In the genomic region with DNA sequence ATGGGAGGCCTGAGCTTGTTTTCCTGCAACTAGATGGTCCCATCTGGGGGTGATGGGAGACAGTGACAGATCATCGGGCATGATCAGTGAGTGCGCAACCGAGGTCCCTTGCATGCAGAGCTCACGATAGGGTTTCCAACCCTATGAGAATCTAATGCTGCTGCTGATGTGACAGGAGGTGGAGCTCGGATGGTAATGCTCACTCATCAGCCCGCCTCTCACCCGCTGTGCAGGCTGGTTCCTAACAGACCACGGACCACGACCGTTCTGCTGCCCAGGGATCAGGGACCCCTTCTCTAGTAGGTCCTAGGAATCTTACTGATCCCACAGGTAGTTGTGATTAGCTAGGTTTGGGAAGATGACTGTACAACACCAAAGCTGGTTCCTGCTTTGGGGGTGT, we compare ENCODE assay signal across 22 cellular contexts. TPM values are rescaled to one million over a fixed set of nuclear protein-coding genes. Genes with fewer than 3 reads are reported as not detected.
DNase-seq lines count a peak whose midpoint lies in the region; ATAC-seq and TF ChIP-seq lines count a peak whose summit lies in the region.
"Had no signal": no experiment of that assay in that cellular context is flagged by ENCODE, and none has a peak within 500 bp of the region (broad histone marks: within the 10 kb centered on the region; RNA-seq: fewer than 3 reads in every experiment).

No MANE protein-coding gene starts in this region.

- no peaks in the 10 kb centered on the region for H3K27me3 ChIP-seq in WERI-Rb-1 (ENCODE audit: insufficient read depth, low read depth, severe bottlenecking)
- H3K27me3 ChIP-seq: MG63, suprapubic skin, uterus had no signal

- no peak for TF ChIP-seq CTCF in progenitor cell of endocrine pancreas (IDR thresholded peaks at IDR 0.05; ENCODE audit: unreplicated experiment)
- no peak for TF ChIP-seq CTCF in WERI-Rb-1 (IDR thresholded peaks at IDR 0.05; ENCODE audit: low read depth, low read length)

- ATAC-seq in T-helper 17 cell (no peak), HG03442 (IDR thresholded peaks at IDR 0.05; ENCODE audit: unreplicated experiment) (no peak)
- ATAC-seq: activated CD4-positive, CD25-positive, alpha-beta regulatory T cell treated with anti-CD3 and anti-CD28 coated beads, Interleukin-2, amount 50 U/mL, for 24 hours had no signal

- H3K4me1 Mint-ChIP-seq in T-helper 17 cell = peaks cover 20% of the 10 kb centered on the region
- H3K4me1 Mint-ChIP-seq in progenitor cell of endocrine pancreas (ENCODE audit: low read depth) = no peaks in the 10 kb centered on the region

- no peak overlapping the region for H3K4me3 Mint-ChIP-seq in T-helper 17 cell
- H3K4me3 Mint-ChIP-seq in progenitor cell of endocrine pancreas (ENCODE audit: low read depth) = no peak overlapping the region
- H3K4me3 Mint-ChIP-seq: dendritic cell treated with granulocyte-macrophage colony-stimulating factor and Interleukin-4, amounts not matched to agents 40 ng/mL and 50 ng/mL, for 4 days; HFFc6 had no signal

- H3K36me3 Mint-ChIP-seq in T-helper 17 cell (ENCODE audit: low read depth) (peaks cover 9% of the 10 kb centered on the region), progenitor cell of endocrine pancreas (ENCODE audit: insufficient read depth) (peaks cover 27% of the 10 kb centered on the region)

- H3K27me3 Mint-ChIP-seq in T-helper 17 cell (no peaks in the 10 kb centered on the region), progenitor cell of endocrine pancreas (no peaks in the 10 kb centered on the region)
- H3K27me3 Mint-ChIP-seq: CD4-positive, CD25-positive, alpha-beta regulatory T cell; dendritic cell treated with granulocyte-macrophage colony-stimulating factor and Interleukin-4, amounts not matched to agents 40 ng/mL and 50 ng/mL, for 4 days had no signal

- TF ChIP-seq POLR2A in GM19193 (IDR thresholded peaks at IDR 0.05; ENCODE audit: extremely low read depth, insufficient read depth, insufficient read length) = peak; percentile 22

- H3K9me3 ChIP-seq in T-helper 17 cell (ENCODE audit: control insufficient read depth, low read length, poor library complexity, severe bottlenecking) (no peaks in the 10 kb centered on the region), WERI-Rb-1 (ENCODE audit: severe bottlenecking) (no peaks in the 10 kb centered on the region)
- H3K9me3 ChIP-seq: MG63, suprapubic skin, uterus had no signal

- H3K27ac Mint-ChIP-seq in T-helper 17 cell (peak overlapping the region; percentile 62), progenitor cell of endocrine pancreas (peak overlapping the region; percentile 41)
- H3K27ac Mint-ChIP-seq: dendritic cell treated with granulocyte-macrophage colony-stimulating factor and Interleukin-4, amounts not matched to agents 40 ng/mL and 50 ng/mL, for 4 days; HFFc6 had no signal

- H3K36me3 ChIP-seq in WERI-Rb-1 = peaks cover 44% of the 10 kb centered on the region
- H3K36me3 ChIP-seq: uterus had no signal

- H3K4me3 ChIP-seq in WERI-Rb-1 (ENCODE audit: low read depth, low read length) = no peak overlapping the region
- H3K4me3 ChIP-seq: MG63, skin epidermis, suprapubic skin, uterus had no signal

- no peaks in the 10 kb centered on the region for H3K9me3 Mint-ChIP-seq in progenitor cell of endocrine pancreas (ENCODE audit: low read depth)
- H3K9me3 Mint-ChIP-seq: dendritic cell treated with granulocyte-macrophage colony-stimulating factor and Interleukin-4, amounts not matched to agents 40 ng/mL and 50 ng/mL, for 4 days; HFFc6 had no signal

- DNase-seq in T-helper 17 cell (no peak), globus pallidus (ENCODE audit: low spot score) (peak; percentile 71), progenitor cell of endocrine pancreas (ENCODE audit: low spot score, unreplicated experiment) (no peak), WERI-Rb-1 (no peak)
- DNase-seq in activated CD4-positive, CD25-positive, alpha-beta regulatory T cell (lab: John Stamatoyannopoulos, UW) = no peak
- DNase-seq: CD4-positive, CD25-positive, alpha-beta regulatory T cell; DMS153; glutamatergic neuron; HFFc6; KBM-7; MG63; NCI-H1417; NCI-H774; occipital lobe; stimulated activated CD4-positive, alpha-beta T cell treated with anti-CD3 and anti-CD28 coated beads, Interleukin-2, amount 100 ng/mL, for 24 hours; uterus had no signal

- H3K27ac ChIP-seq in WERI-Rb-1 = no peak overlapping the region
- H3K27ac ChIP-seq: suprapubic skin, uterus had no signal

RNA-seq across cellular contexts. Expression of gene GARRE1, which starts 23.5 kb away (rescaled TPM):
- total RNA-seq in T-helper 17 cell (10 to 100 TPM; 34.4 to 43.6 TPM), progenitor cell of endocrine pancreas (23.7 and 31.9 TPM in 2 replicates)

RNA-seq across cellular contexts. Expression of gene LSM14A, which starts 58.5 kb away (rescaled TPM):
- 100 to 1,000 TPM; 150 to 177 TPM for total RNA-seq in T-helper 17 cell
- 120 and 133 TPM in 2 replicates for total RNA-seq in progenitor cell of endocrine pancreas
